Comparison of ENCODE assay signal across 13 cellular contexts in genomic region chr4:86970447-86971354, GRCh38. TPM values are rescaled to one million over a fixed set of nuclear protein-coding genes. Genes with fewer than 3 reads are reported as not detected.
DNase-seq lines count a peak whose midpoint lies in the region; ATAC-seq and TF ChIP-seq lines count a peak whose summit lies in the region.
"Had no signal": no experiment of that assay in that cellular context is flagged by ENCODE, and none has a peak within 500 bp of the region (broad histone marks: within the 10 kb centered on the region; RNA-seq: fewer than 3 reads in every experiment).

No MANE protein-coding gene starts in this region.

- no peaks in the 10 kb centered on the region for H4K20me1 ChIP-seq in smooth muscle cell (ENCODE audit: low read depth)

- 56% methylated on average over 8 of the region's 8 CpGs for WGBS in prostate gland
- WGBS in smooth muscle cell (ENCODE audit: low lambda C conversion rate) = 76% methylated on average over 8 of the region's 8 CpGs

- H3K4me1 Mint-ChIP-seq in activated CD4-positive, alpha-beta T cell treated with anti-CD3 and anti-CD28 coated beads for 36 hours = peaks cover 43% of the 10 kb centered on the region

- H3K4me2 ChIP-seq in smooth muscle cell = no peak overlapping the region

- peak overlapping the region; percentile 45 for H3K27ac Mint-ChIP-seq in activated CD4-positive, alpha-beta T cell treated with anti-CD3 and anti-CD28 coated beads for 36 hours
- H3K27ac Mint-ChIP-seq: activated naive CD8-positive, alpha-beta T cell treated with anti-CD3 and anti-CD28 coated beads, Interleukin-2, amount 10 ng/mL, durations not matched to agents 7 days and 5 days had no signal

- no peak overlapping the region for H3K4me3 Mint-ChIP-seq in activated CD4-positive, alpha-beta T cell treated with anti-CD3 and anti-CD28 coated beads for 36 hours
- H3K4me3 Mint-ChIP-seq: activated naive CD8-positive, alpha-beta T cell treated with anti-CD3 and anti-CD28 coated beads, Interleukin-2, amount 10 ng/mL, durations not matched to agents 7 days and 5 days had no signal

- H3K9me3 ChIP-seq in prostate gland (no peaks in the 10 kb centered on the region), smooth muscle cell (replicated peaks; ENCODE audit: low read depth) (no peaks in the 10 kb centered on the region)

- ATAC-seq in activated CD4-positive, alpha-beta T cell treated with anti-CD3 and anti-CD28 coated beads for 36 hours = no peak
- no peak for ATAC-seq in HG02973 (IDR thresholded peaks at IDR 0.05; ENCODE audit: unreplicated experiment)

- DNase-seq in activated CD4-positive, alpha-beta T cell treated with anti-CD3 and anti-CD28 coated beads for 36 hours = no peak
- DNase-seq in activated CD4-positive, alpha-beta T cell treated with anti-CD3 and anti-CD28 coated beads for 48 hours = no peak
- DNase-seq in NCI-H187 treated with DMSO at 0.1 percent for 48 hours (lab: John Stamatoyannopoulos, UW) (peak; percentile 53), dermis blood vessel endothelial cell (peak; percentile 44), prostate gland (ENCODE audit: low spot score) (no peak), smooth muscle cell (lab: John Stamatoyannopoulos, UW; ENCODE audit: unreplicated experiment) (no peak), AG08396 (ENCODE audit: low spot score) (no peak)
- DNase-seq: activated naive CD8-positive, alpha-beta T cell treated with anti-CD3 and anti-CD28 coated beads, Interleukin-2, amount 10 ng/mL, durations not matched to agents 7 days and 5 days; NCI-H1092 treated with DMSO at 0.1 percent for 48 hours; occipital lobe; small intestine had no signal

- no peak overlapping the region for H3K4me3 ChIP-seq in prostate gland
- H3K4me3 ChIP-seq in smooth muscle cell = no peak overlapping the region
- H3K4me3 ChIP-seq: lung had no signal

- H3K27ac ChIP-seq in prostate gland (peak overlapping the region; percentile 22 to 35), smooth muscle cell (ENCODE audit: low read depth) (no peak overlapping the region)

- H3K9me3 Mint-ChIP-seq in activated CD4-positive, alpha-beta T cell treated with anti-CD3 and anti-CD28 coated beads for 36 hours (ENCODE audit: low read depth) = no peaks in the 10 kb centered on the region
- H3K9me3 Mint-ChIP-seq: activated naive CD8-positive, alpha-beta T cell treated with anti-CD3 and anti-CD28 coated beads, Interleukin-2, amount 10 ng/mL, durations not matched to agents 7 days and 5 days had no signal

- H2AFZ ChIP-seq in smooth muscle cell (ENCODE audit: low read depth) = no peak overlapping the region

- H3K79me2 ChIP-seq in smooth muscle cell (ENCODE audit: low read depth) = no peaks in the 10 kb centered on the region

- TF ChIP-seq CTCF in prostate gland (IDR thresholded peaks at IDR 0.05) (no peak), smooth muscle cell (IDR thresholded peaks at IDR 0.05; ENCODE audit: borderline replicate concordance, insufficient read depth, poor library complexity, severe bottlenecking) (no peak)

- TF ChIP-seq POLR2A in prostate gland (IDR thresholded peaks at IDR 0.05) = no peak

- CTCF ChIA-PET in activated CD4-positive, alpha-beta T cell treated with anti-CD3 and anti-CD28 coated beads for 36 hours (lab: Charles Lee) = interaction anchor here (0.6 to 1.7 kb wide), 9 partner anchors 11 to 123 kb away, joined by 3 to 5 read pairs (median 3); partner anchors contain the start of gene AFF1

- H3K36me3 ChIP-seq in prostate gland = no peaks in the 10 kb centered on the region
- no peaks in the 10 kb centered on the region for H3K36me3 ChIP-seq in smooth muscle cell (ENCODE audit: low read depth)

- POLR2A ChIA-PET in activated CD4-positive, alpha-beta T cell treated with anti-CD3 and anti-CD28 coated beads for 36 hours (lab: Charles Lee) = interaction anchor here (1.1 kb wide), 1 partner anchor 35 kb away, joined by 3 read pairs; no protein-coding TSS in a partner anchor

- intact Hi-C loops in activated CD4-positive, alpha-beta T cell treated with anti-CD3 and anti-CD28 coated beads for 36 hours (cut with DNase I, micrococcal nuclease) = no loop called here
- intact Hi-C loops in prostate gland (cut with DNase I) = no loop called here

- H3K27me3 ChIP-seq in prostate gland (replicated peaks; ENCODE audit: insufficient read depth) (no peaks in the 10 kb centered on the region), smooth muscle cell (ENCODE audit: low read depth) (no peaks in the 10 kb centered on the region)

- no peaks in the 10 kb centered on the region for H3F3A ChIP-seq in smooth muscle cell (ENCODE audit: low read depth)

- H3K4me1 ChIP-seq in prostate gland (replicated peaks) (no peaks in the 10 kb centered on the region), smooth muscle cell (ENCODE audit: low read depth) (peaks cover 17% of the 10 kb centered on the region)

- peaks cover 3% of the 10 kb centered on the region for H3K36me3 Mint-ChIP-seq in activated CD4-positive, alpha-beta T cell treated with anti-CD3 and anti-CD28 coated beads for 36 hours (ENCODE audit: low read depth)

- H3K27me3 Mint-ChIP-seq in activated CD4-positive, alpha-beta T cell treated with anti-CD3 and anti-CD28 coated beads for 36 hours = no peaks in the 10 kb centered on the region
- H3K27me3 Mint-ChIP-seq: activated naive CD8-positive, alpha-beta T cell treated with anti-CD3 and anti-CD28 coated beads, Interleukin-2, amount 10 ng/mL, durations not matched to agents 7 days and 5 days had no signal

- no peak overlapping the region for H3K9ac ChIP-seq in smooth muscle cell (ENCODE audit: low read depth)

RNA-seq across cellular contexts. Expression of gene AFF1, which starts 35.9 kb away (rescaled TPM):
- 10 to 100 TPM; 47.3 to 57.8 TPM for total RNA-seq in activated CD4-positive, alpha-beta T cell treated with anti-CD3 and anti-CD28 coated beads for 36 hours
- total RNA-seq in dermis blood vessel endothelial cell (31.0 and 39.4 TPM in 2 replicates), prostate gland (10 to 100 TPM; 69.7 to 92.5 TPM), smooth muscle cell (17.7 and 22.0 TPM in 2 replicates)
- polyA plus RNA-seq in smooth muscle cell = 6.6 and 12.7 TPM in 2 replicates

Comparison
In these comparisons a context has a peak if more than half of its experiments do, and no peak if none do; other contexts are left out.
1. DNase-seq: peak in NCI-H187 treated with DMSO at 0.1 percent for 48 hours (single experiment) and dermis blood vessel endothelial cell (single experiment); none in activated CD4-positive, alpha-beta T cell treated with anti-CD3 and anti-CD28 coated beads for 36 hours (single experiment), activated CD4-positive, alpha-beta T cell treated with anti-CD3 and anti-CD28 coated beads for 48 hours (single experiment), prostate gland (single experiment), smooth muscle cell (single experiment) and AG08396 (single experiment).